ENCODE assay signal across 12 cellular contexts in genomic region chr11:46122955-46123354, GRCh38. TPM values are rescaled to one million over a fixed set of nuclear protein-coding genes. Genes with fewer than 3 reads are reported as not detected.
DNase-seq lines count a peak whose midpoint lies in the region; ATAC-seq and TF ChIP-seq lines count a peak whose summit lies in the region.
"Had no signal": no experiment of that assay in that cellular context is flagged by ENCODE, and none has a peak within 500 bp of the region (broad histone marks: within the 10 kb centered on the region; RNA-seq: fewer than 3 reads in every experiment).

No MANE protein-coding gene starts in this region.

- H3K4me3 Mint-ChIP-seq in mesothelial cell of epicardium (peak overlapping the region; percentile 51), Calu3 (ENCODE audit: low read depth, unreplicated experiment) (no peak overlapping the region)
- no peak overlapping the region for H3K4me3 Mint-ChIP-seq in activated naive CD4-positive, alpha-beta T cell treated with anti-CD3 and anti-CD28 coated beads for 36 hours

- no peak for TF ChIP-seq RAD21 in HCT116 (IDR thresholded peaks at IDR 0.05; ENCODE audit: low read depth)

- no peaks in the 10 kb centered on the region for H3K9me3 Mint-ChIP-seq in mesothelial cell of epicardium
- no peaks in the 10 kb centered on the region for H3K9me3 Mint-ChIP-seq in Calu3 (ENCODE audit: low read depth, unreplicated experiment)
- no peaks in the 10 kb centered on the region for H3K9me3 Mint-ChIP-seq in activated naive CD4-positive, alpha-beta T cell treated with anti-CD3 and anti-CD28 coated beads for 36 hours

- H3K36me3 ChIP-seq in HCT116 (ENCODE audit: control insufficient read depth in 1 of 2, insufficient read depth in 2 of 2, low read length in 2 of 2) (no peaks in the 10 kb centered on the region), ascending aorta (no peaks in the 10 kb centered on the region)
- H3K36me3 ChIP-seq: tibial artery had no signal

- no peaks in the 10 kb centered on the region for H3K27me3 ChIP-seq in HCT116 (ENCODE audit: insufficient read depth, low read length)
- no peaks in the 10 kb centered on the region for H3K27me3 ChIP-seq in ascending aorta
- H3K27me3 ChIP-seq in foreskin keratinocyte = no peaks in the 10 kb centered on the region
- H3K27me3 ChIP-seq: tibial artery had no signal

- H3K4me1 Mint-ChIP-seq in mesothelial cell of epicardium (peaks cover 19% of the 10 kb centered on the region), Calu3 (ENCODE audit: low read depth, unreplicated experiment) (peaks cover 18% of the 10 kb centered on the region)
- peaks cover 40% of the 10 kb centered on the region for H3K4me1 Mint-ChIP-seq in activated naive CD4-positive, alpha-beta T cell treated with anti-CD3 and anti-CD28 coated beads for 36 hours (ENCODE audit: low read depth)

- intact Hi-C loops in HCT116 (cut with micrococcal nuclease) (no loop called here), ascending aorta (cut with DNase I) (loop anchor here (5.0 to 10.0 kb wide), 6 partner anchors 114 to 1556 kb away; partner anchors contain the start of genes CD82, DGKZ and PEX16), Calu3 (cut with micrococcal nuclease; ENCODE audit: unreplicated experiment) (loop anchor here (5.0 kb wide), 1 partner anchor 119 kb away; no protein-coding TSS in a partner anchor)
- intact Hi-C loops in activated naive CD4-positive, alpha-beta T cell treated with anti-CD3 and anti-CD28 coated beads for 36 hours (cut with micrococcal nuclease) = loop anchor here (10.0 kb wide), 1 partner anchor 492 kb away; the partner anchor contains the start of genes ATG13 and HARBI1

- peak overlapping the region; percentile 42 for H2AFZ ChIP-seq in HCT116 (ENCODE audit: low read depth, low read length, poor library complexity, severe bottlenecking)

- H3K4me1 ChIP-seq in HCT116 (ENCODE audit: control insufficient read depth in 1 of 2, insufficient read depth in 2 of 2, low read length in 2 of 2) (peaks cover 17 to 33% of the 10 kb centered on the region in 2 experiments; a peak in 3 of 4 replicates), ascending aorta (peaks cover 0 to 11% of the 10 kb centered on the region in 2 donors), foreskin keratinocyte (peaks cover 17% of the 10 kb centered on the region)

- H3K9me3 ChIP-seq in HCT116 (ENCODE audit: control insufficient read depth in 1 of 2, insufficient read depth in 1 of 2, low read depth in 1 of 2, low read length in 2 of 2) (no peaks in the 10 kb centered on the region), ascending aorta (no peaks in the 10 kb centered on the region)
- H3K9me3 ChIP-seq: tibial artery had no signal

- RAD21 ChIA-PET in HCT116 (lab: Charles Lee; ENCODE audit: low non-redundant PET in 1 of 2, low total read pairs in 2 of 2, uncharacterized antibody in 2 of 2, unreplicated experiment in 2 of 2) = no interaction called here

- BruUV-seq in HCT116 (replicated peaks; lab: Mats Ljungman, UMichigan) (no TSS peak), Calu3 (replicated peaks; lab: Mats Ljungman, UMichigan) (no TSS peak)

- H3K27ac ChIP-seq in HCT116 (ENCODE audit: low read depth, low read length) (no peak overlapping the region; the same call in 1 of the 2 replicates), ascending aorta (no peak overlapping the region), foreskin keratinocyte (no peak overlapping the region)

- peak overlapping the region; percentile 94 for H3K4me2 ChIP-seq in HCT116 (ENCODE audit: low read length)

- POLR2A ChIA-PET in HCT116 (lab: Charles Lee) = no interaction called here

- no peaks in the 10 kb centered on the region for H4K20me1 ChIP-seq in HCT116 (ENCODE audit: insufficient read depth)

- H3K27ac Mint-ChIP-seq in mesothelial cell of epicardium (no peak overlapping the region), Calu3 (ENCODE audit: unreplicated experiment) (no peak overlapping the region)
- no peak overlapping the region for H3K27ac Mint-ChIP-seq in activated naive CD4-positive, alpha-beta T cell treated with anti-CD3 and anti-CD28 coated beads for 36 hours

- H3K36me3 Mint-ChIP-seq in mesothelial cell of epicardium (no peaks in the 10 kb centered on the region), Calu3 (ENCODE audit: insufficient read depth, unreplicated experiment) (peaks cover 37% of the 10 kb centered on the region)
- H3K36me3 Mint-ChIP-seq in activated naive CD4-positive, alpha-beta T cell treated with anti-CD3 and anti-CD28 coated beads for 36 hours (ENCODE audit: low read depth) = peaks cover 1% of the 10 kb centered on the region

- H3K27me3 Mint-ChIP-seq in mesothelial cell of epicardium (ENCODE audit: low read depth) = no peaks in the 10 kb centered on the region
- no peaks in the 10 kb centered on the region for H3K27me3 Mint-ChIP-seq in Calu3 (ENCODE audit: unreplicated experiment)
- H3K27me3 Mint-ChIP-seq in activated naive CD4-positive, alpha-beta T cell treated with anti-CD3 and anti-CD28 coated beads for 36 hours (ENCODE audit: low read depth) = no peaks in the 10 kb centered on the region

- no peak for TF ChIP-seq POLR2A in HCT116 (IDR thresholded peaks at IDR 0.05; ENCODE audit: borderline replicate concordance, extremely low read depth, insufficient read depth, insufficient read length)

- H3K9ac ChIP-seq in HCT116 (ENCODE audit: low read length) = no peak overlapping the region

- H3K79me2 ChIP-seq in HCT116 (ENCODE audit: insufficient read depth, low read length) = peaks cover 4% of the 10 kb centered on the region; the same call in 1 of the 2 replicates

- CTCF ChIA-PET in HCT116 (lab: Charles Lee) (no interaction called here), Calu3 (lab: Charles Lee) (no interaction called here)
- CTCF ChIA-PET in activated naive CD4-positive, alpha-beta T cell treated with anti-CD3 and anti-CD28 coated beads for 36 hours (lab: Charles Lee) = interaction anchor here (0.9 to 2.7 kb wide), 6 partner anchors 18 to 207 kb away, joined by 3 to 11 read pairs (median 4); no protein-coding TSS in a partner anchor

- no peak for ATAC-seq in HCT116
- no peak for ATAC-seq in foreskin keratinocyte
- ATAC-seq in HG02973 (IDR thresholded peaks at IDR 0.05; ENCODE audit: unreplicated experiment) = no peak
- ATAC-seq: GM12878 had no signal

- peak; percentile 32 for DNase-seq in AG10803 (ENCODE audit: low read depth)
- DNase-seq in HCT116 (ENCODE audit: low read depth, low spot score) = no peak
- no peak for DNase-seq in ascending aorta (ENCODE audit: low spot score in 2 of 2)
- DNase-seq in mesothelial cell of epicardium (ENCODE audit: low spot score in 2 of 2, unreplicated experiment in 2 of 2) = no peak
- no peak for DNase-seq in Calu3
- no peak for DNase-seq in foreskin keratinocyte
- DNase-seq in activated naive CD4-positive, alpha-beta T cell treated with anti-CD3 and anti-CD28 coated beads for 36 hours = no peak
- DNase-seq: effector CD4-positive, alpha-beta T cell; NCI-H2081 treated with DMSO at 0.1 percent for 48 hours had no signal

- H3K4me3 ChIP-seq in AG10803 (ENCODE audit: low read length) = peak overlapping the region; percentile 72
- peak overlapping the region; percentile 66 to 71; a peak in 3 of 4 replicates for H3K4me3 ChIP-seq in HCT116 (replicated peaks in 1 of 2; ENCODE audit: low read depth in 1 of 2, low read length in 2 of 2)
- H3K4me3 ChIP-seq in ascending aorta = peak overlapping the region; percentile 69 to 95

- TF ChIP-seq CTCF in AG10803 (conservative IDR thresholded peaks at IDR 0.05; ENCODE audit: low read length) (no peak), HCT116 (IDR thresholded peaks at IDR 0.05 in 2 of 3, conservative IDR thresholded peaks at IDR 0.05 in 1 of 3; ENCODE audit: borderline replicate concordance in 1 of 3, insufficient read depth in 1 of 3, low read depth in 2 of 3, low read length in 2 of 3) (no peak), ascending aorta (IDR thresholded peaks at IDR 0.05) (no peak), mesothelial cell of epicardium (IDR thresholded peaks at IDR 0.05; ENCODE audit: unreplicated experiment) (no peak), Calu3 (IDR thresholded peaks at IDR 0.05; ENCODE audit: unreplicated experiment) (no peak), foreskin keratinocyte (conservative IDR thresholded peaks at IDR 0.05) (no peak)

- no peaks in the 10 kb centered on the region for H3K9me2 ChIP-seq in HCT116 (ENCODE audit: insufficient read depth)

TF ChIP-seq in HCT116, 20 proteins besides CTCF, POLR2A, EP300 and RAD21:
- no peak for TF ChIP-seq SP1 (IDR thresholded peaks at IDR 0.05; ENCODE audit: low read depth)
- TF ChIP-seq YY1 (IDR thresholded peaks at IDR 0.05; ENCODE audit: extremely low read depth, insufficient replicate concordance, low read depth, low read length) = no peak
- TF ChIP-seq FOSL1 (IDR thresholded peaks at IDR 0.05; ENCODE audit: low read depth) = no peak
- TF ChIP-seq SRF (IDR thresholded peaks at IDR 0.05; ENCODE audit: low read depth) = no peak
- TF ChIP-seq EZH2 (IDR thresholded peaks at IDR 0.05) = no peak
- no peak for TF ChIP-seq EGR1 (IDR thresholded peaks at IDR 0.05; ENCODE audit: low read depth)
- TF ChIP-seq ZBTB33 (IDR thresholded peaks at IDR 0.05; ENCODE audit: extremely low read depth, insufficient replicate concordance, low read length) = no peak
- TF ChIP-seq ELF1 (IDR thresholded peaks at IDR 0.05; ENCODE audit: borderline replicate concordance, low read depth) = no peak
- TF ChIP-seq CEBPB (IDR thresholded peaks at IDR 0.05; ENCODE audit: low read depth) = no peak

RNA-seq across cellular contexts. Expression of gene PHF21A, which starts 1.7 kb away (rescaled TPM):
- total RNA-seq in HCT116 (2021; ENCODE audit: unreplicated experiment) (27.0 TPM), ascending aorta (69.7 TPM), mesothelial cell of epicardium (102 to 110 TPM (median 106 TPM) in 3 replicates), Calu3 (2022) (18.8 and 20.5 TPM in 2 replicates), foreskin keratinocyte (11.1 and 13.3 TPM in 2 replicates)
- polyA plus RNA-seq in HCT116 (2012) = 16.3 and 18.4 TPM in 2 replicates
- polyA plus RNA-seq in foreskin keratinocyte = 6.7 and 8.2 TPM in 2 replicates
- total RNA-seq in activated naive CD4-positive, alpha-beta T cell treated with anti-CD3 and anti-CD28 coated beads for 36 hours = 10 to 100 TPM; 40.4 to 42.6 TPM
